2 cellular contexts compared by ENCODE assay signal in genomic region chr12:104134882-104135281, GRCh38.
TF ChIP-seq lines count a peak whose summit lies in the region.

No MANE protein-coding gene starts in this region.

TF ChIP-seq in IMR-90, 13 proteins besides CTCF, POLR2A, EP300 and RAD21:
- TF ChIP-seq RCOR1 (IDR thresholded peaks at IDR 0.05; ENCODE audit: insufficient replicate concordance, low read length) (no peak), MXI1 (IDR thresholded peaks at IDR 0.05; ENCODE audit: borderline replicate concordance, low read depth, low read length) (no peak), FOS (IDR thresholded peaks at IDR 0.05; ENCODE audit: low read depth, low read length) (no peak), CEBPB (IDR thresholded peaks at IDR 0.05; ENCODE audit: low read depth, low read length) (no peak), CHD1 (IDR thresholded peaks at IDR 0.05; ENCODE audit: low read depth, low read length) (no peak), SMC3 (IDR thresholded peaks at IDR 0.05; ENCODE audit: low read depth, low read length) (no peak), NFE2L2 (IDR thresholded peaks at IDR 0.05; ENCODE audit: low read depth, low read length) (no peak), MAFK (IDR thresholded peaks at IDR 0.05; ENCODE audit: low read depth, low read length) (no peak), BHLHE40 (IDR thresholded peaks at IDR 0.05; ENCODE audit: low read depth, low read length) (no peak)
- TF ChIP-seq, protein P1, sequence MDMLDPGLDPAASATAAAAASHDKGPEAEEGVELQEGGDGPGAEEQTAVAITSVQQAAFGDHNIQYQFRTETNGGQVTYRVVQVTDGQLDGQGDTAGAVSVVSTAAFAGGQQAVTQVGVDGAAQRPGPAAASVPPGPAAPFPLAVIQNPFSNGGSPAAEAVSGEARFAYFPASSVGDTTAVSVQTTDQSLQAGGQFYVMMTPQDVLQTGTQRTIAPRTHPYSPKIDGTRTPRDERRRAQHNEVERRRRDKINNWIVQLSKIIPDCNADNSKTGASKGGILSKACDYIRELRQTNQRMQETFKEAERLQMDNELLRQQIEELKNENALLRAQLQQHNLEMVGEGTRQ (IDR thresholded peaks at IDR 0.05; ENCODE audit: low read depth, low read length), result no peak

TF ChIP-seq in GM12878, 131 proteins besides CTCF, POLR2A, EP300 and RAD21:
- TF ChIP-seq, protein P2, sequence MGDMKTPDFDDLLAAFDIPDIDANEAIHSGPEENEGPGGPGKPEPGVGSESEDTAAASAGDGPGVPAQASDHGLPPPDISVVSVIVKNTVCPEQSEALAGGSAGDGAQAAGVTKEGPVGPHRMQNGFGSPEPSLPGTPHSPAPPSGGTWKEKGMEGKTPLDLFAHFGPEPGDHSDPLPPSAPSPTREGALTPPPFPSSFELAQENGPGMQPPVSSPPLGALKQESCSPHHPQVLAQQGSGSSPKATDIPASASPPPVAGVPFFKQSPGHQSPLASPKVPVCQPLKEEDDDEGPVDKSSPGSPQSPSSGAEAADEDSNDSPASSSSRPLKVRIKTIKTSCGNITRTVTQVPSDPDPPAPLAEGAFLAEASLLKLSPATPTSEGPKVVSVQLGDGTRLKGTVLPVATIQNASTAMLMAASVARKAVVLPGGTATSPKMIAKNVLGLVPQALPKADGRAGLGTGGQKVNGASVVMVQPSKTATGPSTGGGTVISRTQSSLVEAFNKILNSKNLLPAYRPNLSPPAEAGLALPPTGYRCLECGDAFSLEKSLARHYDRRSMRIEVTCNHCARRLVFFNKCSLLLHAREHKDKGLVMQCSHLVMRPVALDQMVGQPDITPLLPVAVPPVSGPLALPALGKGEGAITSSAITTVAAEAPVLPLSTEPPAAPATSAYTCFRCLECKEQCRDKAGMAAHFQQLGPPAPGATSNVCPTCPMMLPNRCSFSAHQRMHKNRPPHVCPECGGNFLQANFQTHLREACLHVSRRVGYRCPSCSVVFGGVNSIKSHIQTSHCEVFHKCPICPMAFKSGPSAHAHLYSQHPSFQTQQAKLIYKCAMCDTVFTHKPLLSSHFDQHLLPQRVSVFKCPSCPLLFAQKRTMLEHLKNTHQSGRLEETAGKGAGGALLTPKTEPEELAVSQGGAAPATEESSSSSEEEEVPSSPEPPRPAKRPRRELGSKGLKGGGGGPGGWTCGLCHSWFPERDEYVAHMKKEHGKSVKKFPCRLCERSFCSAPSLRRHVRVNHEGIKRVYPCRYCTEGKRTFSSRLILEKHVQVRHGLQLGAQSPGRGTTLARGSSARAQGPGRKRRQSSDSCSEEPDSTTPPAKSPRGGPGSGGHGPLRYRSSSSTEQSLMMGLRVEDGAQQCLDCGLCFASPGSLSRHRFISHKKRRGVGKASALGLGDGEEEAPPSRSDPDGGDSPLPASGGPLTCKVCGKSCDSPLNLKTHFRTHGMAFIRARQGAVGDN (IDR thresholded peaks at IDR 0.05), result no peak
- TF ChIP-seq RBBP5 (conservative IDR thresholded peaks at IDR 0.05) (no peak), FOXK2 (IDR thresholded peaks at IDR 0.05) (no peak), HDAC2 (IDR thresholded peaks at IDR 0.05) (no peak), NFXL1 (IDR thresholded peaks at IDR 0.05; ENCODE audit: borderline replicate concordance) (no peak), FOXM1 (IDR thresholded peaks at IDR 0.05; ENCODE audit: low read depth, low read length) (no peak), SUPT20H (IDR thresholded peaks at IDR 0.05; ENCODE audit: borderline replicate concordance, control insufficient read depth, low read depth, low read length) (no peak), MAX (IDR thresholded peaks at IDR 0.05; ENCODE audit: low read depth, low read length) (no peak), MEF2A (IDR thresholded peaks at IDR 0.05; ENCODE audit: insufficient read depth, low read depth, low read length) (no peak), ATF7 (IDR thresholded peaks at IDR 0.05; ENCODE audit: low read depth) (no peak), PRDM15 (CRISPR knock-in tag; IDR thresholded peaks at IDR 0.05) (no peak), SPI1 (IDR thresholded peaks at IDR 0.05; ENCODE audit: borderline replicate concordance, insufficient read depth, low read depth, low read length) (no peak)
- TF ChIP-seq, protein P3, sequence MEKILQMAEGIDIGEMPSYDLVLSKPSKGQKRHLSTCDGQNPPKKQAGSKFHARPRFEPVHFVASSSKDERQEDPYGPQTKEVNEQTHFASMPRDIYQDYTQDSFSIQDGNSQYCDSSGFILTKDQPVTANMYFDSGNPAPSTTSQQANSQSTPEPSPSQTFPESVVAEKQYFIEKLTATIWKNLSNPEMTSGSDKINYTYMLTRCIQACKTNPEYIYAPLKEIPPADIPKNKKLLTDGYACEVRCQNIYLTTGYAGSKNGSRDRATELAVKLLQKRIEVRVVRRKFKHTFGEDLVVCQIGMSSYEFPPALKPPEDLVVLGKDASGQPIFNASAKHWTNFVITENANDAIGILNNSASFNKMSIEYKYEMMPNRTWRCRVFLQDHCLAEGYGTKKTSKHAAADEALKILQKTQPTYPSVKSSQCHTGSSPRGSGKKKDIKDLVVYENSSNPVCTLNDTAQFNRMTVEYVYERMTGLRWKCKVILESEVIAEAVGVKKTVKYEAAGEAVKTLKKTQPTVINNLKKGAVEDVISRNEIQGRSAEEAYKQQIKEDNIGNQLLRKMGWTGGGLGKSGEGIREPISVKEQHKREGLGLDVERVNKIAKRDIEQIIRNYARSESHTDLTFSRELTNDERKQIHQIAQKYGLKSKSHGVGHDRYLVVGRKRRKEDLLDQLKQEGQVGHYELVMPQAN (conservative IDR thresholded peaks at IDR 0.05), result no peak
- TF ChIP-seq, protein P4, sequence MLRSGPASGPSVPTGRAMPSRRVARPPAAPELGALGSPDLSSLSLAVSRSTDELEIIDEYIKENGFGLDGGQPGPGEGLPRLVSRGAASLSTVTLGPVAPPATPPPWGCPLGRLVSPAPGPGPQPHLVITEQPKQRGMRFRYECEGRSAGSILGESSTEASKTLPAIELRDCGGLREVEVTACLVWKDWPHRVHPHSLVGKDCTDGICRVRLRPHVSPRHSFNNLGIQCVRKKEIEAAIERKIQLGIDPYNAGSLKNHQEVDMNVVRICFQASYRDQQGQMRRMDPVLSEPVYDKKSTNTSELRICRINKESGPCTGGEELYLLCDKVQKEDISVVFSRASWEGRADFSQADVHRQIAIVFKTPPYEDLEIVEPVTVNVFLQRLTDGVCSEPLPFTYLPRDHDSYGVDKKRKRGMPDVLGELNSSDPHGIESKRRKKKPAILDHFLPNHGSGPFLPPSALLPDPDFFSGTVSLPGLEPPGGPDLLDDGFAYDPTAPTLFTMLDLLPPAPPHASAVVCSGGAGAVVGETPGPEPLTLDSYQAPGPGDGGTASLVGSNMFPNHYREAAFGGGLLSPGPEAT (IDR thresholded peaks at IDR 0.05; ENCODE audit: low read depth), result no peak
- TF ChIP-seq, protein P5, sequence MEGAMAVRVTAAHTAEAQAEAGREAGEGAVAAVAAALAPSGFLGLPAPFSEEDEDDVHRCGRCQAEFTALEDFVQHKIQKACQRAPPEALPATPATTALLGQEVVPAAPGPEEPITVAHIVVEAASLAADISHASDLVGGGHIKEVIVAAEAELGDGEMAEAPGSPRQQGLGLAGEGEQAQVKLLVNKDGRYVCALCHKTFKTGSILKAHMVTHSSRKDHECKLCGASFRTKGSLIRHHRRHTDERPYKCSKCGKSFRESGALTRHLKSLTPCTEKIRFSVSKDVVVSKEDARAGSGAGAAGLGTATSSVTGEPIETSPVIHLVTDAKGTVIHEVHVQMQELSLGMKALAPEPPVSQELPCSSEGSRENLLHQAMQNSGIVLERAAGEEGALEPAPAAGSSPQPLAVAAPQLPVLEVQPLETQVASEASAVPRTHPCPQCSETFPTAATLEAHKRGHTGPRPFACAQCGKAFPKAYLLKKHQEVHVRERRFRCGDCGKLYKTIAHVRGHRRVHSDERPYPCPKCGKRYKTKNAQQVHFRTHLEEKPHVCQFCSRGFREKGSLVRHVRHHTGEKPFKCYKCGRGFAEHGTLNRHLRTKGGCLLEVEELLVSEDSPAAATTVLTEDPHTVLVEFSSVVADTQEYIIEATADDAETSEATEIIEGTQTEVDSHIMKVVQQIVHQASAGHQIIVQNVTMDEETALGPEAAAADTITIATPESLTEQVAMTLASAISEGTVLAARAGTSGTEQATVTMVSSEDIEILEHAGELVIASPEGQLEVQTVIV (IDR thresholded peaks at IDR 0.05; ENCODE audit: borderline replicate concordance, partially characterized antibody), result no peak
- TF ChIP-seq, protein P6, sequence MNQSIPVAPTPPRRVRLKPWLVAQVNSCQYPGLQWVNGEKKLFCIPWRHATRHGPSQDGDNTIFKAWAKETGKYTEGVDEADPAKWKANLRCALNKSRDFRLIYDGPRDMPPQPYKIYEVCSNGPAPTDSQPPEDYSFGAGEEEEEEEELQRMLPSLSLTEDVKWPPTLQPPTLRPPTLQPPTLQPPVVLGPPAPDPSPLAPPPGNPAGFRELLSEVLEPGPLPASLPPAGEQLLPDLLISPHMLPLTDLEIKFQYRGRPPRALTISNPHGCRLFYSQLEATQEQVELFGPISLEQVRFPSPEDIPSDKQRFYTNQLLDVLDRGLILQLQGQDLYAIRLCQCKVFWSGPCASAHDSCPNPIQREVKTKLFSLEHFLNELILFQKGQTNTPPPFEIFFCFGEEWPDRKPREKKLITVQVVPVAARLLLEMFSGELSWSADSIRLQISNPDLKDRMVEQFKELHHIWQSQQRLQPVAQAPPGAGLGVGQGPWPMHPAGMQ (IDR thresholded peaks at IDR 0.05; ENCODE audit: borderline replicate concordance), result no peak
